8 cellular contexts compared by ENCODE assay signal in the genomic region with DNA sequence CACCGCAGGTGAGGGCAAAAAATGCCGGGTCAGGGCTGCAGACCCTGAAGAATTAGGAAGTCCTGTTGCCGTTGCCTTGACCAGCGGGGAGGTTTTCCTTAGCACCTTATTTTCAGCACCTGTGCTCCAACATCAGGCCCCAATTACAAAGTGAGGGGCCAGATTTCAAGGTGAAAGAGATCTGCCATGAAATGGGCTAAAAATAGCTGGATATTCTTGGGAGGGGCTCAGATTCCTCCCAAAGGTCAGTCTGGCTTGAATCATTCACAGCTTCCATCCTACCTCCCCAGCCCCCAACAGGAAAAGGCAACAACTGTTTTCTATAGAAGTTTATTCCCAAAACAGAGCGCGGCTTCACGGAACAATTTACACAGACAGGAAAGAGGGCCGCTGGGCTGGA. TPM values are rescaled to one million over a fixed set of nuclear protein-coding genes. Genes with fewer than 3 reads are reported as not detected.
A peak's percentile ranks its signal among the peaks of the same experiment; 100 is the strongest.
DNase-seq lines count a peak whose midpoint lies in the region; ATAC-seq and TF ChIP-seq lines count a peak whose summit lies in the region.

No MANE protein-coding gene starts in this region.

- POLR2A ChIA-PET in CD8-positive, alpha-beta T cell (lab: Charles Lee): interaction anchor here (1.0 to 1.3 kb wide), 2 partner anchors 11 to 20 kb away, joined by 4 to 9 read pairs; no protein-coding TSS in a partner anchor
- POLR2A ChIA-PET in PC-9 (lab: Charles Lee; ENCODE audit: unreplicated experiment): interaction anchor here (0.5 kb wide), 1 partner anchor 28 kb away, joined by 5 read pairs; no protein-coding TSS in a partner anchor

- H4K20me1 ChIP-seq in PC-9 (ENCODE audit: insufficient read depth): 0 out of 2 replicates have a peak, but pooled peaks cover 5% of the 10 kb centered on the region

- no peaks in the 10 kb centered on the region for H3K27me3 ChIP-seq in CD8-positive, alpha-beta T cell (ENCODE audit: insufficient read depth, low read length)
- H3K27me3 ChIP-seq in PC-9 (ENCODE audit: insufficient read depth, low read depth): no peaks in the 10 kb centered on the region
- H3K27me3 ChIP-seq in neutrophil: no peaks in the 10 kb centered on the region

- H2AFZ ChIP-seq in PC-9: no peak overlapping the region

- H3K27me3 Mint-ChIP-seq in CD8-positive, alpha-beta T cell (ENCODE audit: low read depth): no peaks in the 10 kb centered on the region

- peak overlapping the region; percentile 87 for H3K4me3 Mint-ChIP-seq in CD8-positive, alpha-beta T cell

- peaks cover 14% of the 10 kb centered on the region for H3K36me3 Mint-ChIP-seq in CD8-positive, alpha-beta T cell

- peak overlapping the region; percentile 34 for H3K27ac ChIP-seq in CD8-positive, alpha-beta T cell (ENCODE audit: low read depth, low read length)
- H3K27ac ChIP-seq in PC-9: no peak overlapping the region
- peak overlapping the region; percentile 67 for H3K27ac ChIP-seq in neutrophil

- no peaks in the 10 kb centered on the region for H3K36me3 ChIP-seq in CD8-positive, alpha-beta T cell (ENCODE audit: insufficient read depth, low read length)
- H3K36me3 ChIP-seq in PC-9 (ENCODE audit: low read depth) (no peaks in the 10 kb centered on the region), neutrophil (peaks cover 24% of the 10 kb centered on the region)

- ATAC-seq in CD8-positive, alpha-beta T cell: no peak
- ATAC-seq in HG02884 (IDR thresholded peaks at IDR 0.05; ENCODE audit: unreplicated experiment): no peak

- DNase-seq in CD8-positive, alpha-beta T cell: no peak
- DNase-seq in PC-9: no peak
- no peak for DNase-seq in epithelial cell of esophagus (ENCODE audit: low read depth)
- DNase-seq in NCI-H526 treated with DMSO at 0.1 percent for 48 hours (lab: John Stamatoyannopoulos, UW): no peak
- no peak for DNase-seq in ecto neural progenitor cell (ENCODE audit: low spot score)
- no peak for DNase-seq in GF-D8 (lab: John Stamatoyannopoulos, UW)

- H3K4me3 ChIP-seq in CD8-positive, alpha-beta T cell (ENCODE audit: low read depth, low read length): peak overlapping the region; percentile 93
- H3K4me3 ChIP-seq in PC-9: peak overlapping the region; percentile 89; the same call in 1 of the 2 replicates
- peak overlapping the region; percentile 82 for H3K4me3 ChIP-seq in epithelial cell of esophagus (ENCODE audit: low read length)
- peak overlapping the region; percentile 87 to 89 for H3K4me3 ChIP-seq in neutrophil (ENCODE audit: low read depth in 1 of 2, low read length in 1 of 2)

- no peaks in the 10 kb centered on the region for H3K9me2 ChIP-seq in PC-9 (ENCODE audit: insufficient read depth)

- H3K9me3 Mint-ChIP-seq in CD8-positive, alpha-beta T cell: no peaks in the 10 kb centered on the region

- H3K79me2 ChIP-seq in PC-9 (ENCODE audit: low read depth): no peaks in the 10 kb centered on the region

- BruUV-seq in PC-9 (replicated peaks; lab: Mats Ljungman, UMichigan): no TSS peak

- H3F3A ChIP-seq in PC-9 (ENCODE audit: insufficient read depth, low read depth): 0 out of 2 replicates have a peak, but pooled peaks cover 6% of the 10 kb centered on the region

- H3K4me1 Mint-ChIP-seq in CD8-positive, alpha-beta T cell (ENCODE audit: low read depth): peaks cover 17% of the 10 kb centered on the region

- intact Hi-C loops in CD8-positive, alpha-beta T cell (cut with DNase I, micrococcal nuclease): loop anchor here in 1 of 2 experiments (5.0 kb wide), 1 partner anchor 164 kb away; no protein-coding TSS in a partner anchor
- intact Hi-C loops in PC-9 (cut with micrococcal nuclease; ENCODE audit: unreplicated experiment): no loop called here

- peaks cover 17% of the 10 kb centered on the region for H3K4me1 ChIP-seq in CD8-positive, alpha-beta T cell (ENCODE audit: insufficient read depth, low read length)
- H3K4me1 ChIP-seq in PC-9 (replicated peaks; ENCODE audit: insufficient read depth): no peaks in the 10 kb centered on the region
- H3K4me1 ChIP-seq in neutrophil (ENCODE audit: control insufficient read depth in 1 of 2, insufficient read depth in 1 of 2, low read depth in 1 of 2, low read length in 1 of 2): peaks cover 33 to 36% of the 10 kb centered on the region in 2 experiments

- CTCF ChIA-PET in CD8-positive, alpha-beta T cell (lab: Charles Lee): interaction anchor here (1.1 to 2.9 kb wide), 5 partner anchors 10 to 124 kb away, joined by 3 to 12 read pairs (median 3); no protein-coding TSS in a partner anchor
- CTCF ChIA-PET in PC-9 (lab: Charles Lee): no interaction called here

- H3K4me2 ChIP-seq in PC-9: peak overlapping the region; percentile 89

- H3K27ac Mint-ChIP-seq in CD8-positive, alpha-beta T cell: no peak overlapping the region

- no peak for TF ChIP-seq CTCF in CD8-positive, alpha-beta T cell (IDR thresholded peaks at IDR 0.05)
- TF ChIP-seq CTCF in PC-9 (conservative IDR thresholded peaks at IDR 0.05): no peak
- TF ChIP-seq CTCF in epithelial cell of esophagus (IDR thresholded peaks at IDR 0.05; ENCODE audit: insufficient read depth, low read depth, low read length, missing control alignments): no peak
- TF ChIP-seq CTCF in neutrophil (IDR thresholded peaks at IDR 0.05): no peak

- H3K9me3 ChIP-seq in CD8-positive, alpha-beta T cell (ENCODE audit: low read length): no peaks in the 10 kb centered on the region
- no peaks in the 10 kb centered on the region for H3K9me3 ChIP-seq in PC-9 (ENCODE audit: insufficient read depth, low read depth)
- no peaks in the 10 kb centered on the region for H3K9me3 ChIP-seq in neutrophil

RNA-seq across cellular contexts. Expression of gene SLC26A6, which starts 0.9 kb away (rescaled TPM):
- total RNA-seq in CD8-positive, alpha-beta T cell: 10 to 100 TPM; 10.9 to 13.5 TPM
- 16.5 and 18.7 TPM in 2 replicates for total RNA-seq in PC-9 (2021)

RNA-seq across cellular contexts. Expression of gene TMEM89, which starts 14.6 kb away (rescaled TPM):
- not detected for total RNA-seq in CD8-positive, alpha-beta T cell
- total RNA-seq in PC-9 (2021): not detected in 2 replicates

RNA-seq across cellular contexts. Expression of gene CELSR3, which starts 26.5 kb away (rescaled TPM):
- 1 to 10 TPM; 7.5 to 7.7 TPM for total RNA-seq in CD8-positive, alpha-beta T cell
- total RNA-seq in PC-9 (2021): 9.9 and 11.6 TPM in 2 replicates

RNA-seq across cellular contexts. Expression of gene UQCRC1, which starts 26.7 kb away (rescaled TPM):
- 10 to 100 TPM; 84.2 to 92.5 TPM for total RNA-seq in CD8-positive, alpha-beta T cell
- 255 and 264 TPM in 2 replicates for total RNA-seq in PC-9 (2021)

RNA-seq across cellular contexts. Expression of gene COL7A1, which starts 41.0 kb away (rescaled TPM):
- 1 to 10 TPM; 1.2 to 1.6 TPM for total RNA-seq in CD8-positive, alpha-beta T cell
- 91.2 and 151 TPM in 2 replicates for total RNA-seq in PC-9 (2021)
